In genomic region chr11:76071090-76071489, GRCh38 we compare ENCODE assay signal across 19 cellular contexts.
DNase-seq lines count a peak whose midpoint lies in the region; ATAC-seq, FAIRE-seq and TF ChIP-seq lines count a peak whose summit lies in the region.
"Had no signal": no experiment of that assay in that cellular context is flagged by ENCODE, and none has a peak within 500 bp of the region (broad histone marks: within the 10 kb centered on the region; RNA-seq: fewer than 3 reads in every experiment).

No MANE protein-coding gene starts in this region.

- in situ Hi-C loops in GM12878 (cut with MboI), result no loop called here

- SMC1A ChIA-PET in GM12878 (lab: Charles Lee; ENCODE audit: uncharacterized antibody, unreplicated experiment), result interaction anchor here (0.5 to 1.3 kb wide), 3 partner anchors 16 to 42 kb away, joined by 3 to 4 read pairs (median 4); no protein-coding TSS in a partner anchor

- ATAC-seq in GM12878, result no peak
- ATAC-seq: Panc1 had no signal

- no peaks in the 10 kb centered on the region; the same call in 1 of the 2 replicates for H3K79me2 ChIP-seq in GM12878 (ENCODE audit: control insufficient read depth, insufficient read depth, low read length)

- H3K9me3 ChIP-seq in GM12878 (replicated peaks; ENCODE audit: control insufficient read depth, insufficient read depth, low read length) (peaks cover under 1% of the 10 kb centered on the region; the same call in 1 of the 3 replicates), breast epithelium (no peaks in the 10 kb centered on the region)
- H3K9me3 ChIP-seq: BE2C, Caco-2, SJCRH30 had no signal

- intact Hi-C loops in GM12878 (cut with micrococcal nuclease; ENCODE audit: unreplicated experiment), result no loop called here
- intact Hi-C loops in breast epithelium (cut with DNase I; ENCODE audit: low total_unique reads), result no loop called here

- H3K4me1 Mint-ChIP-seq in nephron progenitor cell (no peaks in the 10 kb centered on the region), osteocyte (ENCODE audit: unreplicated experiment) (peaks cover 46% of the 10 kb centered on the region)
- H3K4me1 Mint-ChIP-seq: H9 had no signal

- H3K36me3 Mint-ChIP-seq in nephron progenitor cell (ENCODE audit: low read depth) (peaks cover 32% of the 10 kb centered on the region), osteocyte (ENCODE audit: unreplicated experiment) (peaks cover 14% of the 10 kb centered on the region)

- no peak overlapping the region for H3K9ac ChIP-seq in GM12878 (ENCODE audit: control insufficient read depth, insufficient read depth, low read length)

- H3K9me3 Mint-ChIP-seq in nephron progenitor cell (no peaks in the 10 kb centered on the region), osteocyte (ENCODE audit: unreplicated experiment) (no peaks in the 10 kb centered on the region)
- H3K9me3 Mint-ChIP-seq: H9 had no signal

- CTCF ChIA-PET in GM12878 (lab: Yijun Ruan, JAX), result interaction anchor here (0.9 to 1.5 kb wide), 3 partner anchors 25 to 82 kb away, joined by 3 to 4 read pairs (median 3); no protein-coding TSS in a partner anchor

- POLR2A ChIA-PET in GM12878 (lab: Charles Lee), result interaction anchor here (0.6 kb wide), 1 partner anchor 11 kb away, joined by 3 read pairs; no protein-coding TSS in a partner anchor

- FAIRE-seq in GM12878 (lab: Jason Lieb, UNC), result no peak
- FAIRE-seq: G401.6 had no signal

- H2AFZ ChIP-seq in GM12878 (ENCODE audit: control insufficient read depth, low read depth, low read length), result no peak overlapping the region

- H3K4me3 Mint-ChIP-seq in nephron progenitor cell (no peak overlapping the region), osteocyte (ENCODE audit: unreplicated experiment) (no peak overlapping the region)
- H3K4me3 Mint-ChIP-seq: CD4-positive, alpha-beta T cell; H9 had no signal

- TF ChIP-seq RAD21 in GM12878 (IDR thresholded peaks at IDR 0.05; ENCODE audit: insufficient read depth, low read depth, low read length), result no peak

- DNase-seq in NOMO-1 treated with DMSO at 0.1 percent for 48 hours (lab: John Stamatoyannopoulos, UW; ENCODE audit: unreplicated experiment), result peak; percentile 57
- DNase-seq in NOMO-1 treated with dmso at 0.1 percent for 144 hours (lab: John Stamatoyannopoulos, UW; ENCODE audit: unreplicated experiment), result no peak
- DNase-seq in GM12878 (ENCODE audit: low read depth, low spot score), result no peak
- no peak for DNase-seq in nephron progenitor cell
- DNase-seq in osteocyte (ENCODE audit: extremely low spot score, unreplicated experiment), result no peak
- DNase-seq in breast epithelium (ENCODE audit: low spot score in 2 of 2), result no peak
- no peak for DNase-seq in Ammon's horn (ENCODE audit: low spot score)
- no peak for DNase-seq in pons (ENCODE audit: low spot score)
- DNase-seq: 8988T; BE2C; Caco-2; CD4-positive, alpha-beta T cell; H9; NCI-H1694 treated with DMSO at 0.1 percent for 48 hours; NCI-H510A treated with DMSO at 0.1 percent for 48 hours; NCI-H774; SJCRH30 had no signal

- BruUV-seq in GM12878 (replicated peaks; lab: Mats Ljungman, UMichigan), result TSS peak; percentile 16

- H3K27ac ChIP-seq in GM12878 (ENCODE audit: control insufficient read depth, insufficient read depth) (no peak overlapping the region), breast epithelium (no peak overlapping the region)
- H3K27ac ChIP-seq: SJCRH30 had no signal

- H3K27me3 Mint-ChIP-seq in nephron progenitor cell (ENCODE audit: low read depth, poor library complexity) (peaks cover 4% of the 10 kb centered on the region), osteocyte (ENCODE audit: unreplicated experiment) (no peaks in the 10 kb centered on the region)
- H3K27me3 Mint-ChIP-seq: CD4-positive, alpha-beta T cell had no signal

- no peak for TF ChIP-seq POLR2A in GM12878 (IDR thresholded peaks at IDR 0.05; ENCODE audit: low read depth, low read length)
- no peak for TF ChIP-seq POLR2A in breast epithelium (IDR thresholded peaks at IDR 0.05)

- H3K27me3 ChIP-seq in GM12878 (replicated peaks in 1 of 2; ENCODE audit: control insufficient read depth in 2 of 2, insufficient read depth in 2 of 2, low read length in 1 of 2) (no peaks in the 10 kb centered on the region), breast epithelium (no peaks in the 10 kb centered on the region)
- H3K27me3 ChIP-seq: BE2C, SJCRH30 had no signal

- RAD21 ChIA-PET in GM12878 (lab: Charles Lee; ENCODE audit: unreplicated experiment), result no interaction called here

- no peak for TF ChIP-seq CTCF in GM12878 (IDR thresholded peaks at IDR 0.05 in 2 of 3, conservative IDR thresholded peaks at IDR 0.05 in 1 of 3; ENCODE audit: control insufficient read depth in 2 of 3, extremely low read depth in 1 of 3, insufficient read depth in 1 of 3, low read depth in 3 of 3, low read length in 3 of 3)
- no peak for TF ChIP-seq CTCF in nephron progenitor cell (IDR thresholded peaks at IDR 0.05)
- TF ChIP-seq CTCF in osteocyte (IDR thresholded peaks at IDR 0.05), result no peak
- no peak for TF ChIP-seq CTCF in breast epithelium (IDR thresholded peaks at IDR 0.05)

- H3K27ac Mint-ChIP-seq in nephron progenitor cell (peak overlapping the region; percentile 4), osteocyte (ENCODE audit: unreplicated experiment) (no peak overlapping the region)
- H3K27ac Mint-ChIP-seq: CD4-positive, alpha-beta T cell; H9 had no signal

- no peaks in the 10 kb centered on the region for H4K20me1 ChIP-seq in GM12878 (ENCODE audit: control insufficient read depth, insufficient read depth)

- H3K4me2 ChIP-seq in GM12878 (ENCODE audit: control insufficient read depth, insufficient read depth), result no peak overlapping the region

- peaks cover 3 to 34% of the 10 kb centered on the region in 2 experiments for H3K36me3 ChIP-seq in GM12878 (ENCODE audit: control insufficient read depth in 2 of 2, insufficient read depth in 2 of 2, low read length in 1 of 2)
- no peaks in the 10 kb centered on the region for H3K36me3 ChIP-seq in breast epithelium
- H3K36me3 ChIP-seq: BE2C, SJCRH30 had no signal

- H3K4me3 ChIP-seq in GM12878 (no peak overlapping the region), breast epithelium (no peak overlapping the region)
- H3K4me3 ChIP-seq: SJCRH30 had no signal

- H3K4me1 ChIP-seq in GM12878 (ENCODE audit: control insufficient read depth, insufficient read depth, low read length) (no peaks in the 10 kb centered on the region; the same call in 1 of the 2 replicates), breast epithelium (no peaks in the 10 kb centered on the region)
- H3K4me1 ChIP-seq: BE2C, SJCRH30 had no signal

- TF ChIP-seq EP300 in GM12878 (IDR thresholded peaks at IDR 0.05; ENCODE audit: borderline replicate concordance in 1 of 2, control insufficient read depth in 1 of 2, low read depth in 2 of 2, low read length in 2 of 2), result no peak

TF ChIP-seq in GM12878, 131 proteins besides CTCF, POLR2A, EP300 and RAD21:
- TF ChIP-seq ATF3 (IDR thresholded peaks at IDR 0.05; ENCODE audit: borderline replicate concordance, extremely low read depth, low read depth, low read length), result no peak
- TF ChIP-seq TAF1 (IDR thresholded peaks at IDR 0.05; ENCODE audit: borderline replicate concordance, low read depth, low read length), result no peak
- no peak for TF ChIP-seq SUPT20H (IDR thresholded peaks at IDR 0.05; ENCODE audit: borderline replicate concordance, control insufficient read depth, low read depth, low read length)
- TF ChIP-seq BHLHE40 (IDR thresholded peaks at IDR 0.05; ENCODE audit: borderline replicate concordance in 1 of 2, low read depth in 2 of 2, low read length in 1 of 2), result no peak
- no peak for TF ChIP-seq TCF12 (IDR thresholded peaks at IDR 0.05; ENCODE audit: low read depth, low read length)
- no peak for TF ChIP-seq YBX1 (IDR thresholded peaks at IDR 0.05)
